In genomic region chr5:170633235-170634041, GRCh38 we compare ENCODE assay signal across 8 cellular contexts.
DNase-seq lines count a peak whose midpoint lies in the region; ATAC-seq, FAIRE-seq and TF ChIP-seq lines count a peak whose summit lies in the region.

No MANE protein-coding gene starts in this region.

- intact Hi-C loops in K562 (cut with micrococcal nuclease) = loop anchor here (1.0 kb wide), 2 partner anchors 29 to 198 kb away; no protein-coding TSS in a partner anchor

- no TSS peak for BruUV-seq in K562 (replicated peaks; lab: Mats Ljungman, UMichigan)

- H3K9me3 ChIP-seq in K562 (replicated peaks; ENCODE audit: control insufficient read depth, insufficient read depth, low read depth, low read length) (no peaks in the 10 kb centered on the region), iPS-18a (ENCODE audit: control insufficient read depth, low read depth, low read length) (no peaks in the 10 kb centered on the region)

- FAIRE-seq in K562 (lab: Jason Lieb, UNC) = no peak

- no peaks in the 10 kb centered on the region for H3K79me2 ChIP-seq in K562 (ENCODE audit: control insufficient read depth, insufficient read depth, low read length)

- peaks cover 25% of the 10 kb centered on the region for H4K20me1 ChIP-seq in K562 (replicated peaks; ENCODE audit: control insufficient read depth, insufficient read depth, low read length)

- H3K9ac ChIP-seq in K562 (ENCODE audit: insufficient read depth in 1 of 2, low read depth in 2 of 2, low read length in 2 of 2) (no peak overlapping the region; a peak in 1 of 4 replicates), iPS-18a (ENCODE audit: low read length) (peak overlapping the region; percentile 77)

- peak in 1 of 3 experiments; percentile 31; a peak in 1 of 6 replicates for TF ChIP-seq CTCF in K562 (IDR thresholded peaks at IDR 0.05 in 2 of 3, conservative IDR thresholded peaks at IDR 0.05 in 1 of 3; ENCODE audit: insufficient read depth in 2 of 3, low read depth in 1 of 3, low read length in 3 of 3)
- TF ChIP-seq CTCF in retinal pigment epithelial cell (conservative IDR thresholded peaks at IDR 0.05; ENCODE audit: low read depth, low read length) = no peak

- POLR2A ChIA-PET in K562 (lab: Yijun Ruan, JAX) = no interaction called here

- ATAC-seq in GM18511 (IDR thresholded peaks at IDR 0.05; ENCODE audit: unreplicated experiment) (peak; percentile 7), K562 (peak; percentile 72), HG03045 (IDR thresholded peaks at IDR 0.05; ENCODE audit: unreplicated experiment) (no peak)

- CTCF ChIA-PET in K562 (lab: Yijun Ruan, JAX; ENCODE audit: low intra/inter-chr PET ratio) = interaction anchor here (0.9 to 1.9 kb wide), 4 partner anchors 30 to 199 kb away, joined by 3 to 10 read pairs (median 4); no protein-coding TSS in a partner anchor

- peak overlapping the region; percentile 48 for H3K4me2 ChIP-seq in K562 (ENCODE audit: insufficient read depth, low read length)

- DNase-seq in AG08396 (ENCODE audit: low spot score) (peak; percentile 83), NCI-H748 treated with DMSO at 0.1 percent for 48 hours (lab: John Stamatoyannopoulos, UW) (peak; percentile 81), K562 (ENCODE audit: extremely low read depth in 1 of 4, low spot score in 3 of 4) (peak; percentile 55 to 76 (median 70)), retinal pigment epithelial cell (ENCODE audit: low read depth) (peak; percentile 65), NCI-H1436 (lab: John Stamatoyannopoulos, UW) (no peak)

- no peak overlapping the region for H3K27ac ChIP-seq in K562 (ENCODE audit: extremely low read depth, low read depth, low read length)
- peak overlapping the region; percentile 60 for H3K27ac ChIP-seq in iPS-18a (ENCODE audit: low read length)

- H3K27me3 ChIP-seq in K562 (ENCODE audit: control insufficient read depth in 2 of 2, insufficient read depth in 2 of 2, low read length in 2 of 2) = peaks cover 0 to 11% of the 10 kb centered on the region in 2 experiments; a peak in 1 of 5 replicates
- no peaks in the 10 kb centered on the region for H3K27me3 ChIP-seq in iPS-18a (ENCODE audit: control insufficient read depth, insufficient read depth, low read length)

- no peak for TF ChIP-seq POLR2A in K562 (conservative IDR thresholded peaks at IDR 0.05)

- H3K4me3 ChIP-seq in K562 (no peak overlapping the region), iPS-18a (ENCODE audit: low read length) (peak overlapping the region; percentile 81), retinal pigment epithelial cell (ENCODE audit: low read length) (peak overlapping the region; percentile 39)

- WGBS in K562 (ENCODE audit: insufficient coverage, low coverage, missing lambda C conversion rate) = 8% methylated on average over 9 of the region's 24 CpGs

- H3K4me1 ChIP-seq in K562 (replicated peaks in 1 of 2; ENCODE audit: control insufficient read depth in 2 of 2, insufficient read depth in 2 of 2, low read length in 2 of 2) (peaks cover 4 to 11% of the 10 kb centered on the region in 2 experiments; a peak in 4 of 5 replicates), iPS-18a (ENCODE audit: control insufficient read depth, low read depth, low read length) (peaks cover 17% of the 10 kb centered on the region)

- H3K36me3 ChIP-seq in K562 (ENCODE audit: control insufficient read depth, insufficient read depth, low read length) (no peaks in the 10 kb centered on the region), iPS-18a (ENCODE audit: control insufficient read depth, low read depth, low read length) (no peaks in the 10 kb centered on the region)

- no peak for TF ChIP-seq EP300 in K562 (IDR thresholded peaks at IDR 0.05; ENCODE audit: low read length)

- no peak; a peak in 1 of 4 replicates for TF ChIP-seq RAD21 in K562 (CRISPR knock-in tag; conservative IDR thresholded peaks at IDR 0.05 in 1 of 2, IDR thresholded peaks at IDR 0.05 in 1 of 2)

- in situ Hi-C loops in K562 (cut with MboI) = no loop called here

- H3K9me1 ChIP-seq in K562 (ENCODE audit: control insufficient read depth, insufficient read depth, low read length) = peaks cover 3% of the 10 kb centered on the region

- peak overlapping the region; percentile 51; the same call in 1 of the 2 replicates for H2AFZ ChIP-seq in K562 (ENCODE audit: low read depth, low read length)

TF ChIP-seq in K562, 482 proteins besides CTCF, POLR2A, EP300 and RAD21:
- TF ChIP-seq ZNF354B (CRISPR knock-in tag; IDR thresholded peaks at IDR 0.05) = no peak
- no peak for TF ChIP-seq SRSF3 (IDR thresholded peaks at IDR 0.05; ENCODE audit: insufficient read depth, low read length)
- TF ChIP-seq ZNF263 (CRISPR knock-in tag; IDR thresholded peaks at IDR 0.05; ENCODE audit: borderline replicate concordance) = peak; percentile 56; the same call in 1 of the 2 replicates
- peak; percentile 88 for TF ChIP-seq VEZF1 (CRISPR knock-in tag; IDR thresholded peaks at IDR 0.05)
- TF ChIP-seq XRCC5 (IDR thresholded peaks at IDR 0.05; ENCODE audit: low read depth, low read length) = 0 out of 2 replicates have a peak, but pooled peaks have one; percentile 1
- peak; percentile 56 for TF ChIP-seq EGR1 (conservative IDR thresholded peaks at IDR 0.05)
- peak; percentile 10; the same call in 1 of the 2 replicates for TF ChIP-seq BHLHE40 (IDR thresholded peaks at IDR 0.05; ENCODE audit: low read length)
